1 cellular context compared by ENCODE assay signal in genomic region chr22:26483043-26483438, GRCh38.
TF ChIP-seq lines count a peak whose summit lies in the region.

No MANE protein-coding gene starts in this region.

TF ChIP-seq in HCT116, 20 proteins besides CTCF, POLR2A, EP300 and RAD21 (continued from another document):
- TF ChIP-seq ZBTB33 (IDR thresholded peaks at IDR 0.05; ENCODE audit: extremely low read depth, insufficient replicate concordance, low read length): no peak
- no peak for TF ChIP-seq ZFX (IDR thresholded peaks at IDR 0.05)
- no peak for TF ChIP-seq MAX (IDR thresholded peaks at IDR 0.05)
- TF ChIP-seq POLR2AphosphoS5 (IDR thresholded peaks at IDR 0.05; ENCODE audit: low read depth, low read length): no peak
- TF ChIP-seq YY1 (IDR thresholded peaks at IDR 0.05; ENCODE audit: extremely low read depth, insufficient replicate concordance, low read depth, low read length): no peak
- no peak for TF ChIP-seq CBX3 (IDR thresholded peaks at IDR 0.05; ENCODE audit: low read depth)
- no peak for TF ChIP-seq EGR1 (IDR thresholded peaks at IDR 0.05; ENCODE audit: low read depth)
- TF ChIP-seq SRF (IDR thresholded peaks at IDR 0.05; ENCODE audit: low read depth): no peak
- no peak for TF ChIP-seq ZNF274 (IDR thresholded peaks at IDR 0.05; ENCODE audit: low read depth, low read length)
- TF ChIP-seq EZH2 (IDR thresholded peaks at IDR 0.05): no peak
- no peak for TF ChIP-seq FOSL1 (IDR thresholded peaks at IDR 0.05; ENCODE audit: low read depth)
- no peak for TF ChIP-seq CEBPB (IDR thresholded peaks at IDR 0.05; ENCODE audit: low read depth)
- TF ChIP-seq ATF3 (IDR thresholded peaks at IDR 0.05): no peak
- no peak for TF ChIP-seq EZH2phosphoT487 (IDR thresholded peaks at IDR 0.05; ENCODE audit: borderline replicate concordance)
- no peak for TF ChIP-seq SIN3A (IDR thresholded peaks at IDR 0.05; ENCODE audit: low read depth)
- TF ChIP-seq JUND (IDR thresholded peaks at IDR 0.05): no peak
- no peak for TF ChIP-seq TCF7L2 (IDR thresholded peaks at IDR 0.05; ENCODE audit: borderline replicate concordance, extremely low read depth, insufficient read depth, insufficient read length)
